In the genomic region with DNA sequence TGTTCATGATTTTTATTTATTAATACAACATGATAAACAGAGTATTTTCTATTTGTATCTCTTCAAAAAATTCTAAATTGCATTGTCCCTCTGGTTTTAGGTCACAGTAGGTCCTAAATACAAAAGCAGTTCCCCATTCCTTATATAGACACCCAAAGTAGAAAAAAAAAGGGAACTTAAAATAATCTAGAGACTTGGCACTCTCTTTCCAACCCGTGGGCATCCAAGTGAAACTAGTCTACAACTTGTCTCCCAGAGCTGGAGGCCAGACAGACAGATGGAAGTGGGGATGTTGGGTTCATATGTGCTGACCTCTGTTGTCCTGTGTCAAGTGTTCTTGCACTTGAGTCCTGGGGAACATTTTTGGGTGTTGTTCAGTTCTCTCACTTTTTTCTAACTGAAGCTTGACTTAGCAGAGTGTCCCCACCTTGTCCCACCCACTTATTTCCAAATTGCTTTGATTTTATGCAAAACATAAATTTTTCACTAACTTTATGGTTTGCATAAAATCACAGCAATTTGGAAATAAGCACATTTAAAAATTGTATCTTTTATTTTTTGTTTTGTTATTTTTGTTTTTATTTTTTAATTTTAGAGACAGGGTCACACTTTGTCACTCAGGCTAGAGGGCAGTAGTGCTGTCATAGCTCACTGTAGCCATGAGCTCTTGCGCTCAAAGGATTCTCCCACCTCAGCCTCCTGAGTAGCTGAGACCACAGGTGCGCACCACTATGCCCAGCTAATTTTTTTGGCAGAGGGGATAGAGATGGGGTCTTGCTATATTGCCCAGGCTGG, we compare ENCODE assay signal across 11 cellular contexts. TPM values are rescaled to one million over a fixed set of nuclear protein-coding genes. Genes with fewer than 3 reads are reported as not detected.
A peak's percentile ranks its signal among the peaks of the same experiment; 100 is the strongest.
DNase-seq lines count a peak whose midpoint lies in the region; ATAC-seq and TF ChIP-seq lines count a peak whose summit lies in the region.
"Had no signal": no experiment of that assay in that cellular context is flagged by ENCODE, and none has a peak within 500 bp of the region (broad histone marks: within the 10 kb centered on the region; RNA-seq: fewer than 3 reads in every experiment).

No MANE protein-coding gene starts in this region.

- peak in 1 of 4 donors; percentile 23 for TF ChIP-seq POLR2A in upper lobe of left lung (IDR thresholded peaks at IDR 0.05)

- no TSS peak for BruUV-seq in OCI-LY7 (replicated peaks; lab: Mats Ljungman, UMichigan)

- H3K27me3 Mint-ChIP-seq in activated naive CD4-positive, alpha-beta T cell treated with anti-CD3 and anti-CD28 coated beads, Interleukin-2, amount 50 U/mL, for 24 hours = no peaks in the 10 kb centered on the region
- H3K27me3 Mint-ChIP-seq in endodermal cell (ENCODE audit: insufficient read depth) = no peaks in the 10 kb centered on the region

- CTCF ChIA-PET in OCI-LY7 (lab: Charles Lee; ENCODE audit: unreplicated experiment) = interaction anchor here (1.1 to 1.8 kb wide), 2 partner anchors 10 to 24 kb away, joined by 3 to 4 read pairs; no protein-coding TSS in a partner anchor

- H3K27me3 ChIP-seq in endodermal cell (ENCODE audit: control insufficient read depth, insufficient read depth, low read length, poor library complexity, severe bottlenecking) = no peaks in the 10 kb centered on the region
- no peaks in the 10 kb centered on the region for H3K27me3 ChIP-seq in upper lobe of left lung
- H3K27me3 ChIP-seq: tibial nerve had no signal

- no peaks in the 10 kb centered on the region for H3K9me2 ChIP-seq in OCI-LY7 (ENCODE audit: insufficient read depth, low read length)

- intact Hi-C loops in OCI-LY7 (cut with micrococcal nuclease; ENCODE audit: unreplicated experiment) = loop anchor here (2.0 kb wide), 1 partner anchor 42 kb away; a partner anchor contains a TSS

- no peaks in the 10 kb centered on the region; the same call in 1 of the 2 replicates for H4K20me1 ChIP-seq in OCI-LY7 (ENCODE audit: insufficient read depth, low read length)

- H3K4me1 ChIP-seq in OCI-LY7 (ENCODE audit: insufficient read depth, low read length, poor library complexity, severe bottlenecking) = peaks cover 88% of the 10 kb centered on the region
- no peaks in the 10 kb centered on the region for H3K4me1 ChIP-seq in endodermal cell (ENCODE audit: control insufficient read depth, insufficient read depth, low read length)
- peaks cover 4 to 35% (median 17%) of the 10 kb centered on the region in 4 donors for H3K4me1 ChIP-seq in upper lobe of left lung

- H3K9ac ChIP-seq in endodermal cell (ENCODE audit: extremely low read depth, low read length, poor library complexity, severe bottlenecking) = no peak overlapping the region

- peaks cover 100% of the 10 kb centered on the region for H3K79me2 ChIP-seq in OCI-LY7 (ENCODE audit: insufficient read depth, low read depth, low read length)

- TF ChIP-seq CTCF in OCI-LY7 (conservative IDR thresholded peaks at IDR 0.05; ENCODE audit: low read length) (peak; percentile 70), endodermal cell (conservative IDR thresholded peaks at IDR 0.05) (peak; percentile 46), upper lobe of left lung (IDR thresholded peaks at IDR 0.05) (no peak)

- peak overlapping the region; percentile 85 for H3K4me2 ChIP-seq in OCI-LY7 (ENCODE audit: low read length)

- peak; percentile 40 to 76 for ATAC-seq in upper lobe of left lung (ENCODE audit: low FRiP score in 2 of 2)

- no peak for TF ChIP-seq EP300 in upper lobe of left lung (IDR thresholded peaks at IDR 0.05)

- H3K27ac ChIP-seq in OCI-LY7 (ENCODE audit: low read depth, low read length, poor library complexity, severe bottlenecking) = peak overlapping the region; percentile 96
- H3K27ac ChIP-seq in endodermal cell (ENCODE audit: low read depth, low read length) = no peak overlapping the region
- peak overlapping the region; percentile 30 to 80 (median 66) for H3K27ac ChIP-seq in upper lobe of left lung

- peak overlapping the region; percentile 34 for H3K4me3 Mint-ChIP-seq in activated naive CD4-positive, alpha-beta T cell treated with anti-CD3 and anti-CD28 coated beads, Interleukin-2, amount 50 U/mL, for 24 hours
- no peak overlapping the region for H3K4me3 Mint-ChIP-seq in endodermal cell

- H3K27ac Mint-ChIP-seq in activated naive CD4-positive, alpha-beta T cell treated with anti-CD3 and anti-CD28 coated beads, Interleukin-2, amount 50 U/mL, for 24 hours = peak overlapping the region; percentile 30
- no peak overlapping the region for H3K27ac Mint-ChIP-seq in endodermal cell

- POLR2A ChIA-PET in OCI-LY7 (lab: Charles Lee) = interaction anchor here (0.6 to 1.6 kb wide), 6 partner anchors 12 to 39 kb away, joined by 3 to 10 read pairs (median 5); no protein-coding TSS in a partner anchor

- H3K4me1 Mint-ChIP-seq in activated naive CD4-positive, alpha-beta T cell treated with anti-CD3 and anti-CD28 coated beads, Interleukin-2, amount 50 U/mL, for 24 hours = peaks cover 72% of the 10 kb centered on the region
- no peaks in the 10 kb centered on the region for H3K4me1 Mint-ChIP-seq in endodermal cell

- H3K36me3 Mint-ChIP-seq in activated naive CD4-positive, alpha-beta T cell treated with anti-CD3 and anti-CD28 coated beads, Interleukin-2, amount 50 U/mL, for 24 hours = peaks cover 12% of the 10 kb centered on the region
- H3K36me3 Mint-ChIP-seq in endodermal cell (ENCODE audit: low read depth) = no peaks in the 10 kb centered on the region

- no peak overlapping the region for H2AFZ ChIP-seq in OCI-LY7 (ENCODE audit: low read length)

- peaks cover 4% of the 10 kb centered on the region for H3K9me3 Mint-ChIP-seq in activated naive CD4-positive, alpha-beta T cell treated with anti-CD3 and anti-CD28 coated beads, Interleukin-2, amount 50 U/mL, for 24 hours
- H3K9me3 Mint-ChIP-seq in endodermal cell = no peaks in the 10 kb centered on the region

- H3K36me3 ChIP-seq in OCI-LY7 (ENCODE audit: insufficient read depth, low read length) (peaks cover 55% of the 10 kb centered on the region), endodermal cell (ENCODE audit: control insufficient read depth, insufficient read depth, low read length) (no peaks in the 10 kb centered on the region), upper lobe of left lung (no peaks in the 10 kb centered on the region)
- H3K36me3 ChIP-seq: tibial nerve had no signal

- WGBS in endodermal cell (ENCODE audit: insufficient coverage in 1 of 2, insufficient read length in 1 of 2), 2 experiments = 84 to 94% methylated on average over 3 of the region's 3 CpGs
- 72 to 81% methylated on average over 3 of the region's 3 CpGs for WGBS in upper lobe of left lung, 2 donors

- DNase-seq in activated naive CD4-positive, alpha-beta T cell treated with Interleukin-2 at 50 U/mL for 16 hours = no peak
- DNase-seq in OCI-LY7 (ENCODE audit: low spot score) = peak; percentile 76
- DNase-seq in endodermal cell = no peak
- peak in 1 of 2 donors; percentile 52 for DNase-seq in upper lobe of left lung
- no peak for DNase-seq in DMS 273 (lab: John Stamatoyannopoulos, UW; ENCODE audit: unreplicated experiment)
- DNase-seq in NCI-H748 treated with DMSO at 0.1 percent for 48 hours (lab: John Stamatoyannopoulos, UW) = no peak
- no peak for DNase-seq in DMS53 treated with DMSO at 0.1 percent for 48 hours (lab: John Stamatoyannopoulos, UW; ENCODE audit: unreplicated experiment)
- DNase-seq: NCI-H1092 had no signal

- H3K9me3 ChIP-seq in OCI-LY7 (ENCODE audit: low read length) (no peaks in the 10 kb centered on the region), endodermal cell (ENCODE audit: control insufficient read depth, low read length) (no peaks in the 10 kb centered on the region), upper lobe of left lung (no peaks in the 10 kb centered on the region)
- H3K9me3 ChIP-seq: tibial nerve had no signal

- peak overlapping the region; percentile 58 for H3K4me3 ChIP-seq in OCI-LY7 (ENCODE audit: low read depth, low read length, poor library complexity, severe bottlenecking)
- no peak overlapping the region for H3K4me3 ChIP-seq in endodermal cell (ENCODE audit: low read length)
- no peak overlapping the region for H3K4me3 ChIP-seq in upper lobe of left lung
- H3K4me3 ChIP-seq: tibial nerve had no signal

RNA-seq across cellular contexts. Expression of a gene that starts 43.0 kb away (rescaled TPM):
- total RNA-seq in OCI-LY7 (2014; rRNA removed; shearing (Covaris generic)) = 58.1 and 65.8 TPM in 2 replicates
- 167 and 196 TPM in 2 replicates for total RNA-seq in OCI-LY7 (2022)
- total RNA-seq in endodermal cell = under 1 TPM; 0.24 TPM
- not detected for polyA plus RNA-seq in endodermal cell (2013, experiment 1 of 2)
- not detected for polyA plus RNA-seq in endodermal cell (2013, experiment 2 of 2)
- 10 to 100 TPM; 15.8 to 45.1 (median 31.3) TPM for total RNA-seq in upper lobe of left lung
- total RNA-seq: SK-MEL-5 had no signal

Comparison
In these comparisons a context has a peak if more than half of its experiments do, and no peak if none do; other contexts are left out.
1. CTCF ChIP-seq: peak in OCI-LY7 (single experiment) and endodermal cell (single experiment); none in upper lobe of left lung (0 of 6).
2. RNA of a gene that starts 43.0 kb away (total RNA-seq): 58.1 to 196 TPM in OCI-LY7 and 15.8 to 45.1 TPM in upper lobe of left lung; 0.24 TPM in endodermal cell; every median in the first group is over 10 times any median in the second.